1 cellular context compared by ENCODE assay signal in genomic region chr20:53621482-53622246, GRCh38.
TF ChIP-seq lines count a peak whose summit lies in the region.

No MANE protein-coding gene starts in this region.

TF ChIP-seq in GM23338, 12 proteins besides CTCF, POLR2A, EP300 and RAD21 (continued from another document):
- TF ChIP-seq, protein P1, sequence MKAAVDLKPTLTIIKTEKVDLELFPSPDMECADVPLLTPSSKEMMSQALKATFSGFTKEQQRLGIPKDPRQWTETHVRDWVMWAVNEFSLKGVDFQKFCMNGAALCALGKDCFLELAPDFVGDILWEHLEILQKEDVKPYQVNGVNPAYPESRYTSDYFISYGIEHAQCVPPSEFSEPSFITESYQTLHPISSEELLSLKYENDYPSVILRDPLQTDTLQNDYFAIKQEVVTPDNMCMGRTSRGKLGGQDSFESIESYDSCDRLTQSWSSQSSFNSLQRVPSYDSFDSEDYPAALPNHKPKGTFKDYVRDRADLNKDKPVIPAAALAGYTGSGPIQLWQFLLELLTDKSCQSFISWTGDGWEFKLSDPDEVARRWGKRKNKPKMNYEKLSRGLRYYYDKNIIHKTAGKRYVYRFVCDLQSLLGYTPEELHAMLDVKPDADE (IDR thresholded peaks at IDR 0.05), result no peak
- TF ChIP-seq EZH2 (IDR thresholded peaks at IDR 0.05; ENCODE audit: low read depth, unreplicated experiment) (no peak), ZNF114 (CRISPR knock-in tag; IDR thresholded peaks at IDR 0.05) (no peak), ZNF462 (CRISPR knock-in tag; IDR thresholded peaks at IDR 0.05) (no peak)
TF ChIP-seq in GM23338: peak in this region for 0.
